1 cellular context compared by ENCODE assay signal in genomic region chr16:73225983-73226382, GRCh38.
TF ChIP-seq lines count a peak whose summit lies in the region.

No MANE protein-coding gene starts in this region.

TF ChIP-seq in GM23338, 12 proteins besides CTCF, POLR2A, EP300 and RAD21 (continued from another document):
- TF ChIP-seq ZNF462 (CRISPR knock-in tag; IDR thresholded peaks at IDR 0.05) (no peak), CREB1 (CRISPR knock-in tag; IDR thresholded peaks at IDR 0.05; ENCODE audit: low read depth) (no peak), ZNF114 (CRISPR knock-in tag; IDR thresholded peaks at IDR 0.05) (no peak), NANOG (IDR thresholded peaks at IDR 0.05; ENCODE audit: borderline replicate concordance) (no peak), ETS1 (IDR thresholded peaks at IDR 0.05) (no peak)
